19 cellular contexts compared by ENCODE assay signal in the genomic region with DNA sequence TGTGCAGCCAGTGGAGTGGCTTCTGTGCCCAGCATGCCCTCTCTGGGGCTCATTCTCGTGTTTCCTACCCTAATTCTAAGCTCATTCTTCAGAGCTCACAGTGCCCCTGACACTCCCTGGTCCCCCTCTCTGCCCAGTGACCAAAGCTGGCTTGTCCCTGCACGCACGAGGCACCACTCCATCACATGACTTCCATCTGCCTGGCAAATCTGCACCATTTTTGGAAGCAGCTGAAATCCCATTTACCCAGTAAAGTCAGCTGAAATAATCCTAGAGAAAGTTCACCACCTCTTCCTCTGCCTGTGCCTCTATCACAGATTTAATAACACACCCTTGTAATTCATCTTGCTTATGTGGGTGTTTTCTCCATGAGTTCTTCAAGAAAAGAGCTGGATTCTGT.
A peak's percentile ranks its signal among the peaks of the same experiment; 100 is the strongest.
DNase-seq lines count a peak whose midpoint lies in the region; ATAC-seq and TF ChIP-seq lines count a peak whose summit lies in the region.
"Had no signal": no experiment of that assay in that cellular context is flagged by ENCODE, and none has a peak within 500 bp of the region (broad histone marks: within the 10 kb centered on the region; RNA-seq: fewer than 3 reads in every experiment).

No MANE protein-coding gene starts in this region.

- peak overlapping the region; percentile 79 for H3K27ac ChIP-seq in neural cell (ENCODE audit: low read length)
- H3K27ac ChIP-seq: BLaER1 had no signal

- no peak for TF ChIP-seq EP300 in neural cell (conservative IDR thresholded peaks at IDR 0.05; ENCODE audit: poor library complexity, severe bottlenecking)

- TF ChIP-seq RAD21 in neural cell (conservative IDR thresholded peaks at IDR 0.05): no peak

- H3K4me1 Mint-ChIP-seq in chondrocyte (ENCODE audit: low read depth): no peaks in the 10 kb centered on the region
- no peaks in the 10 kb centered on the region for H3K4me1 Mint-ChIP-seq in stimulated activated memory B cell treated with anti-CD40 and anti-IgM and Interleukin-4, amounts not matched to agents 10 μg/mL and 1 μg/mL and 100 μg/mL, for 72 hours
- H3K4me1 Mint-ChIP-seq: CD14-positive monocyte; CD4-positive, alpha-beta memory T cell; CD4-positive, CD25-positive, alpha-beta regulatory T cell; CD8-positive, alpha-beta memory T cell had no signal

- DNase-seq in chondrocyte (ENCODE audit: low spot score): peak; percentile 29
- peak; percentile 20 for DNase-seq in islet precursor cell
- DNase-seq in putamen (ENCODE audit: low spot score): peak; percentile 48
- no peak for DNase-seq in NCI-H1694 (lab: John Stamatoyannopoulos, UW)
- DNase-seq: 8988T; ACHN; BE2C; C1 segment of cervical spinal cord; CD4-positive, alpha-beta memory T cell; CD4-positive, CD25-positive, alpha-beta regulatory T cell; CD8-positive, alpha-beta memory T cell; COR-L47; DMS79 treated with DMSO at 0.1 percent for 48 hours; GF-D8 had no signal

- H3K27me3 ChIP-seq in neural cell (ENCODE audit: insufficient read depth, low read depth, low read length): no peaks in the 10 kb centered on the region
- H3K27me3 ChIP-seq: BE2C, BLaER1 had no signal

- H3F3A ChIP-seq in neural cell (ENCODE audit: insufficient read depth, low read length, poor library complexity, severe bottlenecking): no peaks in the 10 kb centered on the region

- no peaks in the 10 kb centered on the region for H4K20me1 ChIP-seq in neural cell (ENCODE audit: insufficient read depth)
- H4K20me1 ChIP-seq: BLaER1 had no signal

- no peaks in the 10 kb centered on the region for H3K79me2 ChIP-seq in neural cell (replicated peaks; ENCODE audit: insufficient read depth, low read length)

- H3K27me3 Mint-ChIP-seq in chondrocyte (ENCODE audit: low read depth): no peaks in the 10 kb centered on the region
- no peaks in the 10 kb centered on the region for H3K27me3 Mint-ChIP-seq in stimulated activated memory B cell treated with anti-CD40 and anti-IgM and Interleukin-4, amounts not matched to agents 10 μg/mL and 1 μg/mL and 100 μg/mL, for 72 hours
- H3K27me3 Mint-ChIP-seq: CD4-positive, alpha-beta memory T cell; CD4-positive, CD25-positive, alpha-beta regulatory T cell had no signal

- no peak overlapping the region for H3K4me3 Mint-ChIP-seq in chondrocyte (ENCODE audit: unreplicated experiment)
- H3K4me3 Mint-ChIP-seq in stimulated activated memory B cell treated with anti-CD40 and anti-IgM and Interleukin-4, amounts not matched to agents 10 μg/mL and 1 μg/mL and 100 μg/mL, for 72 hours: no peak overlapping the region
- H3K4me3 Mint-ChIP-seq: CD14-positive monocyte; CD4-positive, CD25-positive, alpha-beta regulatory T cell; CD8-positive, alpha-beta memory T cell had no signal

- no peak for ATAC-seq in GM18907 (IDR thresholded peaks at IDR 0.05; ENCODE audit: unreplicated experiment)
- ATAC-seq in stimulated activated memory B cell treated with anti-CD40 and anti-IgM and Interleukin-4, amounts not matched to agents 10 μg/mL and 1 μg/mL and 100 μg/mL, for 72 hours: no peak

- H3K9me3 Mint-ChIP-seq in chondrocyte (ENCODE audit: low read depth): peaks cover 38% of the 10 kb centered on the region
- H3K9me3 Mint-ChIP-seq in stimulated activated memory B cell treated with anti-CD40 and anti-IgM and Interleukin-4, amounts not matched to agents 10 μg/mL and 1 μg/mL and 100 μg/mL, for 72 hours: peaks cover 12% of the 10 kb centered on the region

- no peaks in the 10 kb centered on the region for H3K9me2 ChIP-seq in neural cell (ENCODE audit: insufficient read depth, low read length)

- TF ChIP-seq CTCF in chondrocyte (IDR thresholded peaks at IDR 0.05): no peak
- TF ChIP-seq CTCF in neural cell (IDR thresholded peaks at IDR 0.05; ENCODE audit: poor library complexity, severe bottlenecking): no peak

- H3K36me3 ChIP-seq in neural cell (ENCODE audit: insufficient read depth, low read length): no peaks in the 10 kb centered on the region
- H3K36me3 ChIP-seq: BE2C had no signal

- H2AFZ ChIP-seq in neural cell (ENCODE audit: low read depth, low read length): no peak overlapping the region

- peak overlapping the region; percentile 33 for H3K9ac ChIP-seq in neural cell (ENCODE audit: low read length)
- H3K9ac ChIP-seq: BLaER1 had no signal

- no peak overlapping the region for H3K27ac Mint-ChIP-seq in chondrocyte (ENCODE audit: unreplicated experiment)
- H3K27ac Mint-ChIP-seq in stimulated activated memory B cell treated with anti-CD40 and anti-IgM and Interleukin-4, amounts not matched to agents 10 μg/mL and 1 μg/mL and 100 μg/mL, for 72 hours: no peak overlapping the region
- H3K27ac Mint-ChIP-seq: CD14-positive monocyte; CD4-positive, alpha-beta memory T cell; CD4-positive, CD25-positive, alpha-beta regulatory T cell; CD8-positive, alpha-beta memory T cell had no signal

- H3K36me3 Mint-ChIP-seq in chondrocyte (ENCODE audit: low read depth): no peaks in the 10 kb centered on the region
- H3K36me3 Mint-ChIP-seq in stimulated activated memory B cell treated with anti-CD40 and anti-IgM and Interleukin-4, amounts not matched to agents 10 μg/mL and 1 μg/mL and 100 μg/mL, for 72 hours: no peaks in the 10 kb centered on the region
- H3K36me3 Mint-ChIP-seq: CD14-positive monocyte had no signal

- peaks cover 8% of the 10 kb centered on the region for H3K9me3 ChIP-seq in neural cell (ENCODE audit: low read length)
- H3K9me3 ChIP-seq: BE2C had no signal

- H3K4me3 ChIP-seq in neural cell (ENCODE audit: low read length): no peak overlapping the region
- H3K4me3 ChIP-seq: BLaER1 had no signal

- no peak overlapping the region for H3K4me2 ChIP-seq in neural cell (ENCODE audit: low read length)
- H3K4me2 ChIP-seq: BLaER1 had no signal

TF ChIP-seq in neural cell, 6 proteins besides CTCF, POLR2A, EP300 and RAD21:
- TF ChIP-seq POLR2AphosphoS5 (IDR thresholded peaks at IDR 0.05) (no peak), MXI1 (conservative IDR thresholded peaks at IDR 0.05; ENCODE audit: poor library complexity, severe bottlenecking) (no peak), EZH2 (IDR thresholded peaks at IDR 0.05; ENCODE audit: borderline replicate concordance, insufficient read depth, low read length, poor library complexity, severe bottlenecking) (no peak), SMC3 (conservative IDR thresholded peaks at IDR 0.05; ENCODE audit: poor library complexity) (no peak), TAF1 (IDR thresholded peaks at IDR 0.05; ENCODE audit: low read depth) (no peak)
- TF ChIP-seq, protein P1, sequence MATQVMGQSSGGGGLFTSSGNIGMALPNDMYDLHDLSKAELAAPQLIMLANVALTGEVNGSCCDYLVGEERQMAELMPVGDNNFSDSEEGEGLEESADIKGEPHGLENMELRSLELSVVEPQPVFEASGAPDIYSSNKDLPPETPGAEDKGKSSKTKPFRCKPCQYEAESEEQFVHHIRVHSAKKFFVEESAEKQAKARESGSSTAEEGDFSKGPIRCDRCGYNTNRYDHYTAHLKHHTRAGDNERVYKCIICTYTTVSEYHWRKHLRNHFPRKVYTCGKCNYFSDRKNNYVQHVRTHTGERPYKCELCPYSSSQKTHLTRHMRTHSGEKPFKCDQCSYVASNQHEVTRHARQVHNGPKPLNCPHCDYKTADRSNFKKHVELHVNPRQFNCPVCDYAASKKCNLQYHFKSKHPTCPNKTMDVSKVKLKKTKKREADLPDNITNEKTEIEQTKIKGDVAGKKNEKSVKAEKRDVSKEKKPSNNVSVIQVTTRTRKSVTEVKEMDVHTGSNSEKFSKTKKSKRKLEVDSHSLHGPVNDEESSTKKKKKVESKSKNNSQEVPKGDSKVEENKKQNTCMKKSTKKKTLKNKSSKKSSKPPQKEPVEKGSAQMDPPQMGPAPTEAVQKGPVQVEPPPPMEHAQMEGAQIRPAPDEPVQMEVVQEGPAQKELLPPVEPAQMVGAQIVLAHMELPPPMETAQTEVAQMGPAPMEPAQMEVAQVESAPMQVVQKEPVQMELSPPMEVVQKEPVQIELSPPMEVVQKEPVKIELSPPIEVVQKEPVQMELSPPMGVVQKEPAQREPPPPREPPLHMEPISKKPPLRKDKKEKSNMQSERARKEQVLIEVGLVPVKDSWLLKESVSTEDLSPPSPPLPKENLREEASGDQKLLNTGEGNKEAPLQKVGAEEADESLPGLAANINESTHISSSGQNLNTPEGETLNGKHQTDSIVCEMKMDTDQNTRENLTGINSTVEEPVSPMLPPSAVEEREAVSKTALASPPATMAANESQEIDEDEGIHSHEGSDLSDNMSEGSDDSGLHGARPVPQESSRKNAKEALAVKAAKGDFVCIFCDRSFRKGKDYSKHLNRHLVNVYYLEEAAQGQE (IDR thresholded peaks at IDR 0.05; ENCODE audit: borderline replicate concordance): no peak
